9 cellular contexts compared by ENCODE assay signal in the genomic region with DNA sequence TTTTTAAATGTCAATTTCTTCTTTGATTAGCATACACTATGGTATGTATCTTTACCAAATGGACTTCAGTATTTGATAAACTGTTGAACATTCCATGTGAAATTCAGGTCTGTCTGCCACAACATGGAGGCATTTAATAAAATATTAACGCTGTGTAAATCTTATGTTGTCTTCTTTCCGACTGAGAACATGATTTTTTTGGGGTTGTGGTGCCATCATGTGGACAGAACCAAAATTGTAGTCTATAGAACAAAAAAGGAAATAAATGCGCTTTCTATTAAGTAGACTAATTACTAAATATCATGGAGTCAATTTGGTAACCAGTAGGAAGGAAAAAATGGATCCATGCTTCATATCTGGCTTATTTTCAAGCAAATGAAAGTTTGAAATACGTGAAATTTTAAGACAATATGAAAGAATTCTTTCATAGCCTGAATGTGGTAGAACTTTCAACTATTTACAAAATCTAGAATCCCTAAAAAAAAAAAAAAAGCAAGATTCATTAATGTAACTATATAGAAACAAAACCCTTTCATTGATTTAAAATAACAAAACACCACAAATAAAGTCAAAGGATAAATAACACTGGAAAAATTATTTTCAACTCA. TPM values are rescaled to one million over a fixed set of nuclear protein-coding genes. Genes with fewer than 3 reads are reported as not detected.
A peak's percentile ranks its signal among the peaks of the same experiment; 100 is the strongest.
DNase-seq lines count a peak whose midpoint lies in the region; ATAC-seq and TF ChIP-seq lines count a peak whose summit lies in the region.
"Had no signal": no experiment of that assay in that cellular context is flagged by ENCODE, and none has a peak within 500 bp of the region (broad histone marks: within the 10 kb centered on the region; RNA-seq: fewer than 3 reads in every experiment).

No MANE protein-coding gene starts in this region.

- no TSS peak for BruUV-seq in A673 (replicated peaks; lab: Mats Ljungman, UMichigan)

- TF ChIP-seq CTCF in A673 (conservative IDR thresholded peaks at IDR 0.05; ENCODE audit: low read depth, low read length) (peak; percentile 66), sigmoid colon (IDR thresholded peaks at IDR 0.05) (peak; percentile 37 to 59 (median 50))

- no peak overlapping the region for H3K4me3 Mint-ChIP-seq in activated CD4-positive, alpha-beta memory T cell treated with anti-CD3 and anti-CD28 coated beads, Interleukin-2, amount 10 ng/mL, durations not matched to agents 7 days and 5 days

- TF ChIP-seq EP300 in sigmoid colon (IDR thresholded peaks at IDR 0.05), result no peak

- POLR2A ChIA-PET in A673 (lab: Charles Lee; ENCODE audit: low non-redundant PET), result no interaction called here
- POLR2A ChIA-PET in activated CD4-positive, alpha-beta memory T cell treated with anti-CD3 and anti-CD28 coated beads, Interleukin-2, amount 10 ng/mL, durations not matched to agents 7 days and 5 days (lab: Charles Lee), result no interaction called here

- H3K9me3 ChIP-seq in A673 (ENCODE audit: low read depth, low read length, poor library complexity, severe bottlenecking) (no peaks in the 10 kb centered on the region), sigmoid colon (no peaks in the 10 kb centered on the region)

- H3K9me3 Mint-ChIP-seq in activated CD4-positive, alpha-beta memory T cell treated with anti-CD3 and anti-CD28 coated beads, Interleukin-2, amount 10 ng/mL, durations not matched to agents 7 days and 5 days, result no peaks in the 10 kb centered on the region

- no peak for ATAC-seq in GM19324 (IDR thresholded peaks at IDR 0.05; ENCODE audit: low FRiP score, unreplicated experiment)
- ATAC-seq in GM19467 (IDR thresholded peaks at IDR 0.05; ENCODE audit: unreplicated experiment), result no peak

- H3K27me3 ChIP-seq in A673 (replicated peaks; ENCODE audit: insufficient read depth, low read depth, low read length, poor library complexity) (peaks cover 22% of the 10 kb centered on the region), sigmoid colon (no peaks in the 10 kb centered on the region)

- no peak for TF ChIP-seq POLR2A in sigmoid colon (IDR thresholded peaks at IDR 0.05)

- no peak overlapping the region for H3K27ac Mint-ChIP-seq in activated CD4-positive, alpha-beta memory T cell treated with anti-CD3 and anti-CD28 coated beads, Interleukin-2, amount 10 ng/mL, durations not matched to agents 7 days and 5 days

- H3K36me3 ChIP-seq in A673 (ENCODE audit: insufficient read depth, low read length, poor library complexity, severe bottlenecking) (no peaks in the 10 kb centered on the region), sigmoid colon (no peaks in the 10 kb centered on the region)

- intact Hi-C loops in A673 (cut with micrococcal nuclease; ENCODE audit: unreplicated experiment) (loop anchor here (1.0 to 5.0 kb wide), 4 partner anchors 575 to 1555 kb away; partner anchors contain the start of gene SETD9), sigmoid colon (cut with DNase I) (loop anchor here (5.0 kb wide), 1 partner anchor 960 kb away; no protein-coding TSS in a partner anchor)

- H3K36me3 Mint-ChIP-seq in activated CD4-positive, alpha-beta memory T cell treated with anti-CD3 and anti-CD28 coated beads, Interleukin-2, amount 10 ng/mL, durations not matched to agents 7 days and 5 days (ENCODE audit: low read depth), result no peaks in the 10 kb centered on the region

- CTCF ChIA-PET in A673 (lab: Charles Lee), result interaction anchor here (0.7 to 4.3 kb wide), 3 partner anchors 683 to 1165 kb away, joined by 3 to 29 read pairs (median 5); no protein-coding TSS in a partner anchor
- CTCF ChIA-PET in activated CD4-positive, alpha-beta memory T cell treated with anti-CD3 and anti-CD28 coated beads, Interleukin-2, amount 10 ng/mL, durations not matched to agents 7 days and 5 days (lab: Charles Lee), result interaction anchor here (0.7 to 4.9 kb wide), 7 partner anchors 682 to 1164 kb away, joined by 3 to 58 read pairs (median 8); no protein-coding TSS in a partner anchor

- DNase-seq in A673 (ENCODE audit: low spot score), result peak; percentile 77
- DNase-seq in DMS53 treated with DMSO at 0.1 percent for 48 hours (lab: John Stamatoyannopoulos, UW; ENCODE audit: unreplicated experiment), result peak; percentile 57
- DNase-seq in NCI-H1930 (lab: John Stamatoyannopoulos, UW), result peak; percentile 2 to 24
- DNase-seq in activated CD4-positive, alpha-beta memory T cell treated with anti-CD3 and anti-CD28 coated beads, Interleukin-2, amount 10 ng/mL, durations not matched to agents 7 days and 5 days, result peak; percentile 36
- DNase-seq in foreskin melanocyte, result peak; percentile 69
- DNase-seq in sigmoid colon, result no peak

- H3K4me1 ChIP-seq in A673 (ENCODE audit: insufficient read depth, low read length, poor library complexity, severe bottlenecking) (peaks cover 8% of the 10 kb centered on the region), sigmoid colon (peaks cover 0 to 9% (median 6%) of the 10 kb centered on the region in 4 donors)

- H3K4me3 ChIP-seq in A673 (ENCODE audit: low read depth, low read length, poor library complexity, severe bottlenecking), result no peak overlapping the region
- H3K4me3 ChIP-seq in sigmoid colon, result no peak overlapping the region

- peaks cover 15% of the 10 kb centered on the region for H3K27me3 Mint-ChIP-seq in activated CD4-positive, alpha-beta memory T cell treated with anti-CD3 and anti-CD28 coated beads, Interleukin-2, amount 10 ng/mL, durations not matched to agents 7 days and 5 days

- 4 to 33% methylated on average over 4 of the region's 4 CpGs for WGBS in sigmoid colon, 2 donors

- no peak overlapping the region for H3K27ac ChIP-seq in A673 (ENCODE audit: low read depth, low read length, poor library complexity, severe bottlenecking)
- H3K27ac ChIP-seq in sigmoid colon, result no peak overlapping the region

- peaks cover 37% of the 10 kb centered on the region for H3K4me1 Mint-ChIP-seq in activated CD4-positive, alpha-beta memory T cell treated with anti-CD3 and anti-CD28 coated beads, Interleukin-2, amount 10 ng/mL, durations not matched to agents 7 days and 5 days

RNA-seq across cellular contexts. Expression of gene PLK2, which starts 2.8 kb away (rescaled TPM):
- 4.2 TPM in 2 replicates for total RNA-seq in A673 (2021)
- 1 to 10 TPM; 3.5 to 4.2 TPM for total RNA-seq in activated CD4-positive, alpha-beta memory T cell treated with anti-CD3 and anti-CD28 coated beads, Interleukin-2, amount 10 ng/mL, durations not matched to agents 7 days and 5 days
- total RNA-seq in sigmoid colon, result 10 to 100 TPM; 19.3 to 46.3 (median 34.8) TPM
- 10 to 100 TPM in 1 of 3 donors, 1 to 10 TPM in 2; 6.4 to 16.0 (median 7.8) TPM for polyA plus RNA-seq in sigmoid colon

RNA-seq across cellular contexts. Expression of gene GAPT, which starts 28.5 kb away (rescaled TPM):
- total RNA-seq in A673 (2021), result not detected in 2 replicates
- total RNA-seq in activated CD4-positive, alpha-beta memory T cell treated with anti-CD3 and anti-CD28 coated beads, Interleukin-2, amount 10 ng/mL, durations not matched to agents 7 days and 5 days, result not detected
- total RNA-seq in sigmoid colon, result 1 to 10 TPM in 1 of 4 donors, under 1 TPM in 3; 0.28 to 2.5 (median 0.59) TPM
- polyA plus RNA-seq in sigmoid colon, result 1 to 10 TPM in 1 of 3 donors, under 1 TPM in 2; 0.23 to 6.3 (median 0.60) TPM
- total RNA-seq: pulmonary artery endothelial cell had no signal
